In the genomic region with DNA sequence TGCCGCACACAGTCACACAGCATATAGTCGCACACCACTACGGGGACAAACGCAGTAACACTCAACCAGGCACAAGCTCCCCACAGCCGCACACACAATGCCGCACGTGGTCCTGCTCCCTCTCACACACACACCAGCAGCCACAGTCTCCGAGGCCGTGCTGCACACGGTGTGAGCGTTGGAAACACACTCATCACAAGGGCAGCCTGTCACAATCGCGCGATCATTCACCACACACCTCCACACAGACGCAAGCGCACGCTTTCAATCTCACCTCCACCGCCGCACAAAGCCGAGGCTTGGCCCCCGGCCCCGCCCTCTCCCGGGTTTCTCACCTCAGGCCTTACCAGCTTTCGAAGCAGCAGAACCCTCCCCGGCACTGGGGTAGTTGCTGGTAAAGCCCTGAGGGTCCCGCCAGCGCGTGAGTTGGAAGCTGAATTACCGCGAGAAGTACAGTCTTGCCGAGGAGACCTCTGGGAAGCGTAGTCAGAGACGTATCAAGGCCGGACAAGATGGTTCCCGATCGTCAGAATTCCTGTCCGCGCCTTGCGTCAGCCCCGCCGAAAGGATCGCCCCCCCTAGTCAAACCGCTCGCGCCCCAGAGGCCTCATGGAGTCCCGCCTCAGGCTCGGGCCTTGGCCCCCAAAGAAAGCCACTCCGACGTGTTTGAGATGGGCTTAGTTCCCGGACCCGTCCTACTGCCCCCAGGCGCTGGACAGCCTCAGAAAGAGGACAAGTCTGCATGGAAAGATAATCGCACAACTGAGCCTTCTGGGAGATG, we compare ENCODE assay signal across 8 cellular contexts. TPM values are rescaled to one million over a fixed set of nuclear protein-coding genes. Genes with fewer than 3 reads are reported as not detected.
A peak's percentile ranks its signal among the peaks of the same experiment; 100 is the strongest.
DNase-seq lines count a peak whose midpoint lies in the region; ATAC-seq, FAIRE-seq and TF ChIP-seq lines count a peak whose summit lies in the region.

A gene (minus strand): TSS at position 423 of the 781 bp plus-strand sequence. CDS start 13,004 bp downstream, outside the sequence.

- TF ChIP-seq CTCF in WTC11 (IDR thresholded peaks at IDR 0.05) (no peak), cardiac fibroblast (IDR thresholded peaks at IDR 0.05; ENCODE audit: low read depth, low read length) (no peak)

- DNase-seq in ACHN (peak; percentile 95), NCI-H2196 treated with DMSO at 0.1 percent for 48 hours (lab: John Stamatoyannopoulos, UW; ENCODE audit: unreplicated experiment) (peak; percentile 96), WTC11 (ENCODE audit: low spot score) (peak; percentile 98), cardiac fibroblast (ENCODE audit: low read depth in 2 of 2) (peak; percentile 98), iPS-NIHi7 (ENCODE audit: extremely low spot score) (peak; percentile 98), small intestine (peak; percentile 95)

- H3K4me1 Mint-ChIP-seq in WTC11 = peaks cover 11% of the 10 kb centered on the region

- 0% methylated on average over 53 of the region's 53 CpGs for WGBS in small intestine, 3 donors

- peak within 1 kb of the TSS; percentile 83 to 95 for H3K4me3 ChIP-seq in cardiac fibroblast (replicated peaks in 1 of 2; ENCODE audit: low read depth in 2 of 2, low read length in 2 of 2)
- peak within 1 kb of the TSS; percentile 52 to 69 for H3K4me3 ChIP-seq in small intestine (ENCODE audit: low read depth in 1 of 2, low read length in 2 of 2)

- H3K27ac Mint-ChIP-seq in WTC11 = peak within 1 kb of the TSS; percentile 94

- no peaks in the 10 kb centered on the region for H3K27me3 ChIP-seq in small intestine (ENCODE audit: control insufficient read depth in 2 of 2, insufficient read depth in 2 of 2, low read length in 2 of 2)

- peak within 1 kb of the TSS; percentile 94 for H3K4me3 Mint-ChIP-seq in WTC11

- H3K4me1 ChIP-seq in small intestine (ENCODE audit: control insufficient read depth in 2 of 2, insufficient read depth in 1 of 2, low read depth in 1 of 2, low read length in 1 of 2) = no peaks in the 10 kb centered on the region

- no peaks in the 10 kb centered on the region for H3K9me3 ChIP-seq in small intestine (ENCODE audit: control insufficient read depth, low read depth)

- CTCF ChIA-PET in WTC11 (lab: Charles Lee) = interaction anchor here (0.9 to 2.0 kb wide), 5 partner anchors 68 to 362 kb away, joined by 3 to 7 read pairs (median 5); a partner anchor contains a TSS

- no peaks in the 10 kb centered on the region for H3K36me3 ChIP-seq in small intestine (ENCODE audit: control insufficient read depth in 2 of 2, insufficient read depth in 2 of 2, low read length in 2 of 2)

- peak within 1 kb of the TSS; percentile 89 to 97 for H3K27ac ChIP-seq in small intestine (ENCODE audit: low read depth in 1 of 2, low read length in 1 of 2)

- H3K36me3 Mint-ChIP-seq in WTC11 = peaks cover 13% of the 10 kb centered on the region

- no peak for FAIRE-seq in small intestine (lab: Jason Lieb, UNC)

- H3K27me3 Mint-ChIP-seq in WTC11 (ENCODE audit: low read depth) = no peaks in the 10 kb centered on the region

- peak; percentile 90 for ATAC-seq in GM18870 (IDR thresholded peaks at IDR 0.05; ENCODE audit: unreplicated experiment)
- peak; percentile 84 for ATAC-seq in HG03108 (IDR thresholded peaks at IDR 0.05; ENCODE audit: unreplicated experiment)
- ATAC-seq in WTC11 = peak; percentile 95

- H3K9me3 Mint-ChIP-seq in WTC11 = peaks cover 15% of the 10 kb centered on the region

- POLR2A ChIA-PET in WTC11 (lab: Charles Lee) = interaction anchor here (0.5 to 1.7 kb wide), 17 partner anchors 14 to 361 kb away, joined by 3 to 16 read pairs (median 3); a partner anchor contains a TSS

- in situ Hi-C loops in ACHN (cut with HindIII; ENCODE audit: low pct_ligation_motif_present, low pct_unique_long_range_greater_than_20kb, low sequenced_read_pairs) = no loop called here

TF ChIP-seq in WTC11, 78 proteins besides CTCF, POLR2A, EP300 and RAD21 (continues in another document):
- TF ChIP-seq, protein P1, sequence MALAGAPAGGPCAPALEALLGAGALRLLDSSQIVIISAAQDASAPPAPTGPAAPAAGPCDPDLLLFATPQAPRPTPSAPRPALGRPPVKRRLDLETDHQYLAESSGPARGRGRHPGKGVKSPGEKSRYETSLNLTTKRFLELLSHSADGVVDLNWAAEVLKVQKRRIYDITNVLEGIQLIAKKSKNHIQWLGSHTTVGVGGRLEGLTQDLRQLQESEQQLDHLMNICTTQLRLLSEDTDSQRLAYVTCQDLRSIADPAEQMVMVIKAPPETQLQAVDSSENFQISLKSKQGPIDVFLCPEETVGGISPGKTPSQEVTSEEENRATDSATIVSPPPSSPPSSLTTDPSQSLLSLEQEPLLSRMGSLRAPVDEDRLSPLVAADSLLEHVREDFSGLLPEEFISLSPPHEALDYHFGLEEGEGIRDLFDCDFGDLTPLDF (CRISPR knock-in tag; IDR thresholded peaks at IDR 0.05) = 0 out of 2 replicates have a peak, but pooled peaks have one; percentile 47
- TF ChIP-seq TEAD4 (CRISPR knock-in tag; IDR thresholded peaks at IDR 0.05) (peak; percentile 84), CREM (CRISPR knock-in tag; IDR thresholded peaks at IDR 0.05) (0 out of 2 replicates have a peak, but pooled peaks have one; percentile 17), EMX1 (CRISPR knock-in tag; IDR thresholded peaks at IDR 0.05) (no peak), TEAD1 (CRISPR knock-in tag; IDR thresholded peaks at IDR 0.05) (peak; percentile 78), RELA (CRISPR knock-in tag; IDR thresholded peaks at IDR 0.05; ENCODE audit: borderline replicate concordance) (peak; percentile 40; the same call in 1 of the 2 replicates), NR2C2 (CRISPR knock-in tag; IDR thresholded peaks at IDR 0.05) (0 out of 2 replicates have a peak, but pooled peaks have one; percentile 48), ATF1 (CRISPR knock-in tag; IDR thresholded peaks at IDR 0.05) (no peak), MYBL2 (CRISPR knock-in tag; IDR thresholded peaks at IDR 0.05) (0 out of 2 replicates have a peak, but pooled peaks have one; percentile 12), ZNF416 (CRISPR knock-in tag; IDR thresholded peaks at IDR 0.05) (0 out of 2 replicates have a peak, but pooled peaks have one; percentile 42), NFE2L1 (CRISPR knock-in tag; IDR thresholded peaks at IDR 0.05) (peak; percentile 84; the same call in 1 of the 2 replicates), TP53 (CRISPR knock-in tag; IDR thresholded peaks at IDR 0.05) (peak; percentile 69; the same call in 1 of the 2 replicates)
- TF ChIP-seq, protein P2, sequence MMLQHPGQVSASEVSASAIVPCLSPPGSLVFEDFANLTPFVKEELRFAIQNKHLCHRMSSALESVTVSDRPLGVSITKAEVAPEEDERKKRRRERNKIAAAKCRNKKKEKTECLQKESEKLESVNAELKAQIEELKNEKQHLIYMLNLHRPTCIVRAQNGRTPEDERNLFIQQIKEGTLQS (CRISPR knock-in tag; conservative IDR thresholded peaks at IDR 0.05) = 0 out of 2 replicates have a peak, but pooled peaks have one; percentile 51
- TF ChIP-seq, protein P3, sequence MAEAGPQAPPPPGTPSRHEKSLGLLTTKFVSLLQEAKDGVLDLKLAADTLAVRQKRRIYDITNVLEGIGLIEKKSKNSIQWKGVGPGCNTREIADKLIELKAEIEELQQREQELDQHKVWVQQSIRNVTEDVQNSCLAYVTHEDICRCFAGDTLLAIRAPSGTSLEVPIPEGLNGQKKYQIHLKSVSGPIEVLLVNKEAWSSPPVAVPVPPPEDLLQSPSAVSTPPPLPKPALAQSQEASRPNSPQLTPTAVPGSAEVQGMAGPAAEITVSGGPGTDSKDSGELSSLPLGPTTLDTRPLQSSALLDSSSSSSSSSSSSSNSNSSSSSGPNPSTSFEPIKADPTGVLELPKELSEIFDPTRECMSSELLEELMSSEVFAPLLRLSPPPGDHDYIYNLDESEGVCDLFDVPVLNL (CRISPR knock-in tag; IDR thresholded peaks at IDR 0.05; ENCODE audit: borderline replicate concordance, low read depth) = no peak
- TF ChIP-seq, protein P4, sequence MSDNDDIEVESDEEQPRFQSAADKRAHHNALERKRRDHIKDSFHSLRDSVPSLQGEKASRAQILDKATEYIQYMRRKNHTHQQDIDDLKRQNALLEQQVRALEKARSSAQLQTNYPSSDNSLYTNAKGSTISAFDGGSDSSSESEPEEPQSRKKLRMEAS (CRISPR knock-in tag; IDR thresholded peaks at IDR 0.05) = peak; percentile 97
- TF ChIP-seq, protein P5, sequence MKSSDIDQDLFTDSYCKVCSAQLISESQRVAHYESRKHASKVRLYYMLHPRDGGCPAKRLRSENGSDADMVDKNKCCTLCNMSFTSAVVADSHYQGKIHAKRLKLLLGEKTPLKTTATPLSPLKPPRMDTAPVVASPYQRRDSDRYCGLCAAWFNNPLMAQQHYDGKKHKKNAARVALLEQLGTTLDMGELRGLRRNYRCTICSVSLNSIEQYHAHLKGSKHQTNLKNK (CRISPR knock-in tag; IDR thresholded peaks at IDR 0.05) = no peak
- TF ChIP-seq, protein P6, sequence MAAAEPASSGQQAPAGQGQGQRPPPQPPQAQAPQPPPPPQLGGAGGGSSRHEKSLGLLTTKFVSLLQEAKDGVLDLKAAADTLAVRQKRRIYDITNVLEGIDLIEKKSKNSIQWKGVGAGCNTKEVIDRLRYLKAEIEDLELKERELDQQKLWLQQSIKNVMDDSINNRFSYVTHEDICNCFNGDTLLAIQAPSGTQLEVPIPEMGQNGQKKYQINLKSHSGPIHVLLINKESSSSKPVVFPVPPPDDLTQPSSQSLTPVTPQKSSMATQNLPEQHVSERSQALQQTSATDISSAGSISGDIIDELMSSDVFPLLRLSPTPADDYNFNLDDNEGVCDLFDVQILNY (CRISPR knock-in tag; IDR thresholded peaks at IDR 0.05) = 0 out of 2 replicates have a peak, but pooled peaks have one; percentile 33

RNA-seq across cellular contexts. Expression of the gene that starts here (rescaled TPM):
- total RNA-seq in WTC11 (2021) = 10.5 to 13.7 TPM (median 12.9 TPM) in 3 replicates
- polyA plus RNA-seq in small intestine = 1 to 10 TPM; 3.4 to 4.1 (median 3.6) TPM

Comparison
In these comparisons a context has a peak if more than half of its experiments do, and no peak if none do; other contexts are left out.
1. Peak in every context shown above with its lines: DNase-seq, ATAC-seq, H3K4me3 ChIP-seq and H3K27ac ChIP-seq.